Comparison of ENCODE assay signal across 1 cellular context in the genomic region with DNA sequence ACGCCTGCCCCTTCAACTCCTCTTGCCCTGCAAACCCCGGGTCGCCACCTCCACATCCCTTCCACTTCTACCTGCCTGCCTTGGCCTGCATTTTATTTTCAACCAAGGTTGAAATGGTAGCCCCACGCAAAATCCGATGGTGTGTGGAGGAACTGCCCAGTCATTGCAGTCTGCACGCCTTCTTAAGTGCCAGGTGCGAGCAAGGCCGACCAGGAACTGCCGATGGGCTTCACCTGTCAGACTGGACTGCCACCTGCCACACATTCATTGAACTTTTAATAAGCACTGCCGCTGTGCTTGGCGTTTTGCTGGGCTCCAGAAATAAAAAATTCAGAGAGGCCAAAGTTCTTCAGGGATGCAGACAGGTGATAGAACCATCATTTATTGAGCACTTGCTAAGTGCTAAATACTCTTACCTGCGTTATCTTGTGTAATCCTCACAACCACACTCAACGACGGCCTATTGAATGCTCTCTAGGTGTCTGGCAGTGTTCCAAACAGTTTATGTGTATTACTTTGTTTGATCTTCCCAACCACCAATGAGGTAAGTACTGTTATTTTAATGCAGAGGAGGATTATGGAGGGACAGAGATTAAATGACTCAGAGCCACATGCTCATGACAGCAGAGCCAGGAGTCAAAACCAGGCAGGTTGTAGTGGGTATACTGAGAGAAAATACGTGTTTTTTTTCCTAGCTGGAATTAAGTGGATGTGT.
TF ChIP-seq lines count a peak whose summit lies in the region.

No MANE protein-coding gene starts in this region.

TF ChIP-seq in HEK293, 187 proteins besides CTCF, POLR2A, EP300 and RAD21 (continued from another document and continues in another):
- TF ChIP-seq, protein P1, sequence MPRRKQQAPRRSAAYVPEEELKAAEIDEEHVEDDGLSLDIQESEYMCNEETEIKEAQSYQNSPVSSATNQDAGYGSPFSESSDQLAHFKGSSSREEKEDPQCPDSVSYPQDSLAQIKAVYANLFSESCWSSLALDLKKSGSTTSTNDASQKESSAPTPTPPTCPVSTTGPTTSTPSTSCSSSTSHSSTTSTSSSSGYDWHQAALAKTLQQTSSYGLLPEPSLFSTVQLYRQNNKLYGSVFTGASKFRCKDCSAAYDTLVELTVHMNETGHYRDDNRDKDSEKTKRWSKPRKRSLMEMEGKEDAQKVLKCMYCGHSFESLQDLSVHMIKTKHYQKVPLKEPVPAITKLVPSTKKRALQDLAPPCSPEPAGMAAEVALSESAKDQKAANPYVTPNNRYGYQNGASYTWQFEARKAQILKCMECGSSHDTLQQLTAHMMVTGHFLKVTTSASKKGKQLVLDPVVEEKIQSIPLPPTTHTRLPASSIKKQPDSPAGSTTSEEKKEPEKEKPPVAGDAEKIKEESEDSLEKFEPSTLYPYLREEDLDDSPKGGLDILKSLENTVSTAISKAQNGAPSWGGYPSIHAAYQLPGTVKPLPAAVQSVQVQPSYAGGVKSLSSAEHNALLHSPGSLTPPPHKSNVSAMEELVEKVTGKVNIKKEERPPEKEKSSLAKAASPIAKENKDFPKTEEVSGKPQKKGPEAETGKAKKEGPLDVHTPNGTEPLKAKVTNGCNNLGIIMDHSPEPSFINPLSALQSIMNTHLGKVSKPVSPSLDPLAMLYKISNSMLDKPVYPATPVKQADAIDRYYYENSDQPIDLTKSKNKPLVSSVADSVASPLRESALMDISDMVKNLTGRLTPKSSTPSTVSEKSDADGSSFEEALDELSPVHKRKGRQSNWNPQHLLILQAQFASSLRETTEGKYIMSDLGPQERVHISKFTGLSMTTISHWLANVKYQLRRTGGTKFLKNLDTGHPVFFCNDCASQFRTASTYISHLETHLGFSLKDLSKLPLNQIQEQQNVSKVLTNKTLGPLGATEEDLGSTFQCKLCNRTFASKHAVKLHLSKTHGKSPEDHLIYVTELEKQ (tag by site-specific recombination; IDR thresholded peaks at IDR 0.05; ENCODE audit: borderline replicate concordance), result peak; percentile 91; the same call in 1 of the 2 replicates
- TF ChIP-seq, protein P2, sequence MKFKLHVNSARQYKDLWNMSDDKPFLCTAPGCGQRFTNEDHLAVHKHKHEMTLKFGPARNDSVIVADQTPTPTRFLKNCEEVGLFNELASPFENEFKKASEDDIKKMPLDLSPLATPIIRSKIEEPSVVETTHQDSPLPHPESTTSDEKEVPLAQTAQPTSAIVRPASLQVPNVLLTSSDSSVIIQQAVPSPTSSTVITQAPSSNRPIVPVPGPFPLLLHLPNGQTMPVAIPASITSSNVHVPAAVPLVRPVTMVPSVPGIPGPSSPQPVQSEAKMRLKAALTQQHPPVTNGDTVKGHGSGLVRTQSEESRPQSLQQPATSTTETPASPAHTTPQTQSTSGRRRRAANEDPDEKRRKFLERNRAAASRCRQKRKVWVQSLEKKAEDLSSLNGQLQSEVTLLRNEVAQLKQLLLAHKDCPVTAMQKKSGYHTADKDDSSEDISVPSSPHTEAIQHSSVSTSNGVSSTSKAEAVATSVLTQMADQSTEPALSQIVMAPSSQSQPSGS (tag by site-specific recombination; IDR thresholded peaks at IDR 0.05; ENCODE audit: low read depth), result peak; percentile 80
- TF ChIP-seq ZNF184 (tag by site-specific recombination; IDR thresholded peaks at IDR 0.05), result peak; percentile 59; the same call in 1 of the 2 replicates
- peak; percentile 23; the same call in 1 of the 2 replicates for TF ChIP-seq ZNF518A (tag by site-specific recombination; conservative IDR thresholded peaks at IDR 0.05; ENCODE audit: low read depth)
- no peak for TF ChIP-seq ZNF157 (tag by site-specific recombination; IDR thresholded peaks at IDR 0.05)
- peak; percentile 80 for TF ChIP-seq GLIS1 (tag by site-specific recombination; IDR thresholded peaks at IDR 0.05)
- peak; percentile 81 for TF ChIP-seq ZNF660 (tag by site-specific recombination; IDR thresholded peaks at IDR 0.05)
- TF ChIP-seq KLF10 (tag by site-specific recombination; IDR thresholded peaks at IDR 0.05), result peak; percentile 91
- peak; percentile 91 for TF ChIP-seq SCRT2 (tag by site-specific recombination; IDR thresholded peaks at IDR 0.05)
- TF ChIP-seq OSR2 (tag by site-specific recombination; IDR thresholded peaks at IDR 0.05), result peak; percentile 88
- peak; percentile 92 for TF ChIP-seq HIC1 (tag by site-specific recombination; IDR thresholded peaks at IDR 0.05)
- peak; percentile 92 for TF ChIP-seq ZBTB17 (tag by site-specific recombination; IDR thresholded peaks at IDR 0.05)
- peak; percentile 94 for TF ChIP-seq TCF7L2 (IDR thresholded peaks at IDR 0.05; ENCODE audit: borderline replicate concordance, low read depth, low read length)
- TF ChIP-seq ZXDB (tag by site-specific recombination; IDR thresholded peaks at IDR 0.05), result peak; percentile 91
- TF ChIP-seq REST (tag by site-specific recombination; IDR thresholded peaks at IDR 0.05), result no peak
- TF ChIP-seq, protein P3, sequence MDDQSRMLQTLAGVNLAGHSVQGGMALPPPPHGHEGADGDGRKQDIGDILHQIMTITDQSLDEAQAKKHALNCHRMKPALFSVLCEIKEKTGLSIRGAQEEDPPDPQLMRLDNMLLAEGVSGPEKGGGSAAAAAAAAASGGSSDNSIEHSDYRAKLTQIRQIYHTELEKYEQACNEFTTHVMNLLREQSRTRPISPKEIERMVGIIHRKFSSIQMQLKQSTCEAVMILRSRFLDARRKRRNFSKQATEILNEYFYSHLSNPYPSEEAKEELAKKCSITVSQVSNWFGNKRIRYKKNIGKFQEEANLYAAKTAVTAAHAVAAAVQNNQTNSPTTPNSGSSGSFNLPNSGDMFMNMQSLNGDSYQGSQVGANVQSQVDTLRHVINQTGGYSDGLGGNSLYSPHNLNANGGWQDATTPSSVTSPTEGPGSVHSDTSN (CRISPR knock-in tag; IDR thresholded peaks at IDR 0.05), result no peak
- TF ChIP-seq OVOL3 (tag by site-specific recombination; IDR thresholded peaks at IDR 0.05), result peak; percentile 78; the same call in 1 of the 2 replicates
- peak; percentile 92 for TF ChIP-seq FEZF1 (tag by site-specific recombination; IDR thresholded peaks at IDR 0.05)
- TF ChIP-seq ELK4 (IDR thresholded peaks at IDR 0.05; ENCODE audit: borderline replicate concordance, low read depth, low read length), result no peak
- peak; percentile 73 for TF ChIP-seq KLF1 (tag by site-specific recombination; IDR thresholded peaks at IDR 0.05)
- no peak for TF ChIP-seq PRDM2 (tag by site-specific recombination; IDR thresholded peaks at IDR 0.05; ENCODE audit: borderline replicate concordance)
